8 cellular contexts compared by ENCODE assay signal in the genomic region with DNA sequence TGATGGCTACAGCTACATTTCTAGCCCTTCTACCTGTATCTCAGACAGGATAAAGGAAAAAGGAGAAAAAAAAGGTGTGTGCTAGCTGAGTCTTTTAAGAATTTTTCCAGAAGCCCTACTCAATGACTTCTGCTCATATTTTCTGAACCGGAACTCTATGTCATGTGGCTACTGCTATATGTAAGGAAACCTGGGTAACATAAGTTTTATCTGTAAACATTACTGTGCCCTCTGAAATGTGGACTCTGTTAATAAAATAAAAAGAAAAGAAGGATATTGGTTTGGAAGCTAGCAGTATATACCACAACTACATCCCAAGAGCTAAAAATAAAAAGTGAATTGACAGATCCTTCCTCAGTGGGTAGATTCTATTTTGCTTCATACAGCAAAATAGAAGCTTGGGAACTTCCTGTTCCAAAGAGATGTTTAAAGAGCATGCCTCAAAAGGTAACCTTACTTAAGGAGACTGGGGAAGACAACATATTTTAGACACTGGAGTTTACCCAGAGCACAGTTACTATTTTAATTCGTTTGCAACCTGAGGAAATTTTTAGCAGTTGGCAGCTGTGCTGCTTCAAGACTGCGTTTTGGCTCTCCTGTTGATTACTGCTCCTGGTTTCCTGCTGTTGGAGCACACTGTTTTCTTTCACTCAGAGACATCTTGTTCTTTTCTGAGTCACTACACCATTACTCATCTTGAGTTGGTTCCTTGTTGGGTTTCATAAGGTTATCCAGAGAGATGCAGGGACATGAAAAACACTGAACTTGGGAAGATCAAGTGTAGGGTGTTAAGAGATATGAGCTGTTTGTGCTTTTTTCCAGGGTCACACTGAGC.
DNase-seq lines count a peak whose midpoint lies in the region; ATAC-seq and TF ChIP-seq lines count a peak whose summit lies in the region.

No MANE protein-coding gene starts in this region.

- no peak for TF ChIP-seq CTCF in MCF 10A (IDR thresholded peaks at IDR 0.05; ENCODE audit: unreplicated experiment)

- no peaks in the 10 kb centered on the region for H3K9me3 Mint-ChIP-seq in MCF 10A (ENCODE audit: unreplicated experiment)

- peaks cover 43% of the 10 kb centered on the region for H3K4me1 Mint-ChIP-seq in MCF 10A (ENCODE audit: insufficient read depth, unreplicated experiment)

- TSS peak; percentile 68 for BruUV-seq in MCF 10A (replicated peaks; lab: Mats Ljungman, UMichigan)

- POLR2A ChIA-PET in MCF 10A (lab: Yijun Ruan, JAX): interaction anchor here (0.6 to 2.4 kb wide), 22 partner anchors 9 to 557 kb away, joined by 3 to 20 read pairs (median 4); a partner anchor contains a TSS

- H3K4me3 Mint-ChIP-seq in MCF 10A (ENCODE audit: unreplicated experiment): peak overlapping the region; percentile 43

- H3K36me3 Mint-ChIP-seq in MCF 10A (ENCODE audit: insufficient read depth, unreplicated experiment): no peaks in the 10 kb centered on the region

- peak overlapping the region; percentile 83 for H3K27ac Mint-ChIP-seq in MCF 10A (ENCODE audit: low read depth, unreplicated experiment)

- peak; percentile 67 for DNase-seq in AG08395 (ENCODE audit: low spot score)
- DNase-seq in HPDE6-E6E7 (ENCODE audit: extremely low spot score): peak; percentile 72
- DNase-seq in MCF 10A (ENCODE audit: unreplicated experiment): peak; percentile 83
- peak; percentile 21 for DNase-seq in mucosa of gallbladder (ENCODE audit: low spot score)
- no peak for DNase-seq in NCI-H82 treated with DMSO at 0.1 percent for 48 hours (lab: John Stamatoyannopoulos, UW; ENCODE audit: unreplicated experiment)
- no peak for DNase-seq in stimulated activated CD4-positive, alpha-beta T cell treated with anti-CD3 and anti-CD28 coated beads, Interleukin-4, amount 100 ng/mL, for 24 hours
- DNase-seq in NCI-H524 treated with DMSO at 0.1 percent for 48 hours (lab: John Stamatoyannopoulos, UW): no peak

- no peaks in the 10 kb centered on the region for H3K27me3 Mint-ChIP-seq in MCF 10A (ENCODE audit: insufficient read depth, unreplicated experiment)

- ATAC-seq in GM21825 (IDR thresholded peaks at IDR 0.05; ENCODE audit: unreplicated experiment): no peak

- CTCF ChIA-PET in MCF 10A (lab: Yijun Ruan, JAX): interaction anchor here (0.9 to 2.0 kb wide), 2 partner anchors 68 to 95 kb away, joined by 3 to 8 read pairs; no protein-coding TSS in a partner anchor

- intact Hi-C loops in MCF 10A (cut with micrococcal nuclease): no loop called here

Comparison
In these comparisons a context has a peak if more than half of its experiments do, and no peak if none do; other contexts are left out.
1. DNase-seq: peak in AG08395 (single experiment), HPDE6-E6E7 (single experiment), MCF 10A (single experiment) and mucosa of gallbladder (single experiment); none in NCI-H82 treated with DMSO at 0.1 percent for 48 hours (single experiment), stimulated activated CD4-positive, alpha-beta T cell treated with anti-CD3 and anti-CD28 coated beads, Interleukin-4, amount 100 ng/mL, for 24 hours (single experiment) and NCI-H524 treated with DMSO at 0.1 percent for 48 hours (single experiment).